In the genomic region with DNA sequence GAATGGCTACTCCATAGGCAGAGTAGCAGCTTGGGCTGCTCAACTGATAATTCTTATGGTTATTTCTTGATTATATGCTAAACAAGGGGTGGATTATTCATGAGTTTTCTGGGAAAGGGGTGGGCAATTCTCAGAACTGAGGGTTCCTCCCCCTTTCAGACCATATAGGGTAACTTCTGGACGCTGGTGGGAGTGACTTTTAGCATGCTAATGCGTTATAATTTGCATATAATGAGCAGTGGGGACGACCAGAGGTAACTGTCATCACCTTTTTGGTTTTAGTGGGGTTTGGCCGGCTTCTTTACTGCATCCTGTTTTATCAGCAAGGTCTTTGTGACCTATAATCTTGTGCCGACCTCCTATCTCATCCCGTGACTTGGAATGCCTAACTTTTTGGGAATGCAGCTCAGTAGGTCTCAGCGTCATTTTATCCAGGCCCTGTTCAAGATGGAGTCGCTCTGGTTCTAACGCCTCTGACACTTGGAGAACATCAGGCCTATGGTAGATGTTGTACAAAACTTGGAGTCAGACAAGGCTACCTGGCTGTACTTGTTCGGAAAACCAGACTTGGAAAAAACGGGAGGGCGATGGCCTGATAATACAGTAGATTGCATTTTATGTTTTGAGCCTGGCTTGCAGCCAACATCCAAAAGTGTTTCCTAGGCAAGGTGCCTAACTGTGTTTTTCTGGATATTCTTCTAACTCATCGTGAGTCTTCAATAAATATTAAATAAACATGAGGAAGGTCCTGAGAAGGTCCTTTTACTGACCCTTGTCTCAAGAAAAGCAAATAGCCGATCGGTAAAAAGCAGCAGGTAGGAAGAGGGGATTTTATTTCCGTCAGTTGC, we compare ENCODE assay signal across 18 cellular contexts. TPM values are rescaled to one million over a fixed set of nuclear protein-coding genes. Genes with fewer than 3 reads are reported as not detected.
A peak's percentile ranks its signal among the peaks of the same experiment; 100 is the strongest.
DNase-seq lines count a peak whose midpoint lies in the region; ATAC-seq and TF ChIP-seq lines count a peak whose summit lies in the region.
"Had no signal": no experiment of that assay in that cellular context is flagged by ENCODE, and none has a peak within 500 bp of the region (broad histone marks: within the 10 kb centered on the region; RNA-seq: fewer than 3 reads in every experiment).

No MANE protein-coding gene starts in this region.

- H3K9me3 ChIP-seq in T-helper 17 cell (ENCODE audit: control insufficient read depth, low read length, poor library complexity, severe bottlenecking) = no peaks in the 10 kb centered on the region
- H3K9me3 ChIP-seq: vagina had no signal

- DNase-seq in activated naive CD4-positive, alpha-beta T cell treated with anti-CD3 and anti-CD28 coated beads, Interleukin-2, amount 10 ng/mL, durations not matched to agents 7 days and 5 days = no peak
- no peak for DNase-seq in activated naive CD4-positive, alpha-beta T cell treated with anti-CD3 and anti-CD28 coated beads, Interleukin-2, amount 50 U/mL, for 16 hours
- DNase-seq in T-helper 17 cell = no peak
- no peak for DNase-seq in mesothelial cell of epicardium (ENCODE audit: low spot score in 2 of 2, unreplicated experiment in 2 of 2)
- no peak for DNase-seq in type B pancreatic cell (ENCODE audit: extremely low spot score, unreplicated experiment)
- no peak for DNase-seq in NCI-H446 treated with DMSO at 0.1 percent for 48 hours (lab: John Stamatoyannopoulos, UW)
- no peak for DNase-seq in NCI-H2029 treated with DMSO at 0.1 percent for 48 hours (lab: John Stamatoyannopoulos, UW)
- DNase-seq in putamen (ENCODE audit: low spot score) = no peak
- DNase-seq: activated CD4-positive, alpha-beta T cell treated with anti-CD3 and anti-CD28 coated beads for 4 hours; H7; KBM-7; NCI-H187; NCI-H748 treated with DMSO at 0.1 percent for 48 hours; small intestine; stimulated activated naive CD8-positive, alpha-beta T cell treated with anti-CD3 and anti-CD28 coated beads, Interleukin-15, Interleukin-2, amounts not matched to agents 100 U/mL and 50 U/mL, for 24 hours had no signal

- H3K4me3 Mint-ChIP-seq in activated naive CD4-positive, alpha-beta T cell treated with anti-CD3 and anti-CD28 coated beads, Interleukin-2, amount 10 ng/mL, durations not matched to agents 7 days and 5 days = no peak overlapping the region
- H3K4me3 Mint-ChIP-seq in T-helper 17 cell (peak overlapping the region; percentile 92), mesothelial cell of epicardium (peak overlapping the region; percentile 82), type B pancreatic cell (peak overlapping the region; percentile 93)

- no peak for TF ChIP-seq CTCF in mesothelial cell of epicardium (IDR thresholded peaks at IDR 0.05; ENCODE audit: unreplicated experiment)
- no peak for TF ChIP-seq CTCF in type B pancreatic cell (conservative IDR thresholded peaks at IDR 0.05)

- CTCF ChIA-PET in activated naive CD4-positive, alpha-beta T cell treated with anti-CD3 and anti-CD28 coated beads, Interleukin-2, amount 10 ng/mL, durations not matched to agents 7 days and 5 days (lab: Charles Lee) = no interaction called here

- H3K9me3 Mint-ChIP-seq in activated naive CD4-positive, alpha-beta T cell treated with anti-CD3 and anti-CD28 coated beads, Interleukin-2, amount 10 ng/mL, durations not matched to agents 7 days and 5 days = no peaks in the 10 kb centered on the region
- H3K9me3 Mint-ChIP-seq in mesothelial cell of epicardium (no peaks in the 10 kb centered on the region), type B pancreatic cell (no peaks in the 10 kb centered on the region)
- H3K9me3 Mint-ChIP-seq: activated T-helper 1 cell treated with anti-CD3 and anti-CD28 coated beads, Interleukin-12 subunit alpha, Interleukin-12 subunit beta, Interleukin-2, Interleukin-4 antibody, amounts not matched to agents 30 ng/mL and 10 ng/mL and 1 ng/mL, durations not matched to agents 14 hours and 24 hours and 36 hours; T-helper 1 cell treated with Interleukin-12 subunit alpha and Interleukin-12 subunit beta and Interleukin-4 antibody, amounts not matched to agents 30 μg/mL and 1 μg/mL, for 36 hours had no signal

- no peaks in the 10 kb centered on the region for H3K27me3 Mint-ChIP-seq in activated naive CD4-positive, alpha-beta T cell treated with anti-CD3 and anti-CD28 coated beads, Interleukin-2, amount 10 ng/mL, durations not matched to agents 7 days and 5 days
- H3K27me3 Mint-ChIP-seq in T-helper 17 cell (no peaks in the 10 kb centered on the region), mesothelial cell of epicardium (ENCODE audit: low read depth) (no peaks in the 10 kb centered on the region), type B pancreatic cell (no peaks in the 10 kb centered on the region)

- peaks cover 23% of the 10 kb centered on the region for H3K4me1 Mint-ChIP-seq in activated naive CD4-positive, alpha-beta T cell treated with anti-CD3 and anti-CD28 coated beads, Interleukin-2, amount 10 ng/mL, durations not matched to agents 7 days and 5 days
- H3K4me1 Mint-ChIP-seq in T-helper 17 cell = peaks cover 22% of the 10 kb centered on the region
- peaks cover 52% of the 10 kb centered on the region for H3K4me1 Mint-ChIP-seq in mesothelial cell of epicardium
- peaks cover 28% of the 10 kb centered on the region for H3K4me1 Mint-ChIP-seq in type B pancreatic cell (ENCODE audit: unreplicated experiment)

- peaks cover 6% of the 10 kb centered on the region for H3K36me3 Mint-ChIP-seq in activated naive CD4-positive, alpha-beta T cell treated with anti-CD3 and anti-CD28 coated beads, Interleukin-2, amount 10 ng/mL, durations not matched to agents 7 days and 5 days
- H3K36me3 Mint-ChIP-seq in T-helper 17 cell (ENCODE audit: low read depth) (peaks cover 2% of the 10 kb centered on the region), mesothelial cell of epicardium (no peaks in the 10 kb centered on the region), type B pancreatic cell (peaks cover 10% of the 10 kb centered on the region)

- no peak for ATAC-seq in T-helper 17 cell

- peak overlapping the region; percentile 28 for H3K27ac Mint-ChIP-seq in activated naive CD4-positive, alpha-beta T cell treated with anti-CD3 and anti-CD28 coated beads, Interleukin-2, amount 10 ng/mL, durations not matched to agents 7 days and 5 days
- H3K27ac Mint-ChIP-seq in T-helper 17 cell (peak overlapping the region; percentile 88), mesothelial cell of epicardium (peak overlapping the region; percentile 92), type B pancreatic cell (peak overlapping the region; percentile 86)

RNA-seq across cellular contexts. Expression of a gene that starts 1.8 kb away (rescaled TPM):
- total RNA-seq in T-helper 17 cell = 10 to 100 TPM; 15.1 to 32.7 TPM
- total RNA-seq in mesothelial cell of epicardium = 42.5 to 44.4 TPM (median 44.0 TPM) in 3 replicates
- 48.8 and 76.3 TPM in 2 replicates for total RNA-seq in type B pancreatic cell (ENCODE audit: low replicate concordance)

Comparison
In these comparisons a context has a peak if more than half of its experiments do, and no peak if none do; other contexts are left out.
1. H3K27ac Mint-ChIP-seq: peak in every context shown above with its lines; median percentile 92 in mesothelial cell of epicardium; 88 in T-helper 17 cell; 86 in type B pancreatic cell; 28 in activated naive CD4-positive, alpha-beta T cell treated with anti-CD3 and anti-CD28 coated beads, Interleukin-2, amount 10 ng/mL, durations not matched to agents 7 days and 5 days.